8 cellular contexts compared by ENCODE assay signal in the genomic region with DNA sequence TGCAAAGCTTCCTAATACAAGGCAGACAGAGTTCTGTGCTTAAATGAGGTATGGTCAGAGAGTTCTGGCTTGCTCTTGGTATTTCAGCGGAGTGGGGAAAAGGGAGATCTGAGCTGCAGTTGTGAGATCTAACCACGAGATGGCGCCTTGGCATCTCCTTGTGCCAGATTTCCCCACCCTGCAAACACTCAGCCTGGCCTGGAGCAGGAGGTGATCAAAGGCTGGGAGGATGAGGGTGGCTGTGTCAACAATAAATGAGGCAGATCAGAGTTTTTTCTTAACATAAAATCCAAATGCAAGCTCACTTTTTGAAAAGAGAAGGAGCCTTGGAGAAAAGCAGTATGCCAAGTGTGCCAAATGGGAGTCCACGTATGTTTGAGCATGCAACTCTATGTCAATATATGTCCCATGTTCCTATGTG. TPM values are rescaled to one million over a fixed set of nuclear protein-coding genes. Genes with fewer than 3 reads are reported as not detected.
DNase-seq lines count a peak whose midpoint lies in the region; ATAC-seq, FAIRE-seq and TF ChIP-seq lines count a peak whose summit lies in the region.

No MANE protein-coding gene starts in this region.

- H3K4me3 ChIP-seq in CD8-positive, alpha-beta T cell (ENCODE audit: low read depth, low read length) = no peak overlapping the region
- H3K4me3 ChIP-seq in endothelial cell of umbilical vein (replicated peaks in 1 of 3; ENCODE audit: insufficient read depth in 1 of 3, low read depth in 1 of 3, low read length in 3 of 3) (no peak overlapping the region), stomach (no peak overlapping the region)

- H3K9me1 ChIP-seq in endothelial cell of umbilical vein (replicated peaks; ENCODE audit: control insufficient read depth, extremely low read depth, insufficient read depth, low read length) = no peaks in the 10 kb centered on the region

- no peak overlapping the region for H2AFZ ChIP-seq in endothelial cell of umbilical vein (ENCODE audit: low read depth, low read length)

- 14 to 21% (median 19%) methylated on average over 4 of the region's 4 CpGs for WGBS in stomach, 5 donors

- peak; percentile 39 to 81 (median 53) for DNase-seq in CD8-positive, alpha-beta T cell
- peak; percentile 40 to 57 for DNase-seq in NOMO-1 (lab: John Stamatoyannopoulos, UW; ENCODE audit: unreplicated experiment in 2 of 2)
- DNase-seq in activated CD8-positive, alpha-beta memory T cell treated with anti-CD3 and anti-CD28 coated beads, Interleukin-2, amount 10 ng/mL, durations not matched to agents 7 days and 5 days = peak; percentile 77
- peak; percentile 74 for DNase-seq in endothelial cell of umbilical vein (ENCODE audit: low read depth, low spot score)
- DNase-seq in middle frontal gyrus (ENCODE audit: extremely low spot score, low spot score) = peak; percentile 53
- peak; percentile 78 for DNase-seq in stomach

- peak; percentile 76 for ATAC-seq in CD8-positive, alpha-beta T cell
- peak; percentile 58 for ATAC-seq in HG03066 (IDR thresholded peaks at IDR 0.05; ENCODE audit: low read depth, unreplicated experiment)
- peak; percentile 69 for ATAC-seq in activated CD8-positive, alpha-beta memory T cell treated with anti-CD3 and anti-CD28 coated beads, Interleukin-2, amount 10 ng/mL, durations not matched to agents 7 days and 5 days
- ATAC-seq in HG03159 (IDR thresholded peaks at IDR 0.05; ENCODE audit: unreplicated experiment) = no peak

- intact Hi-C loops in CD8-positive, alpha-beta T cell (cut with DNase I, micrococcal nuclease) = loop anchor here (1.0 to 2.0 kb wide), 5 partner anchors 72 to 205 kb away; a partner anchor contains a TSS
- intact Hi-C loops in endothelial cell of umbilical vein (cut with micrococcal nuclease) (loop anchor here (1.0 kb wide), 3 partner anchors 146 to 205 kb away; no protein-coding TSS in a partner anchor), stomach (cut with DNase I; ENCODE audit: low total_unique reads) (loop anchor here (5.0 kb wide), 1 partner anchor 148 kb away; a partner anchor contains a TSS)

- H3K27ac Mint-ChIP-seq in CD8-positive, alpha-beta T cell = no peak overlapping the region
- H3K27ac Mint-ChIP-seq in activated CD8-positive, alpha-beta memory T cell treated with anti-CD3 and anti-CD28 coated beads, Interleukin-2, amount 10 ng/mL, durations not matched to agents 7 days and 5 days = no peak overlapping the region

- no peak overlapping the region for H3K4me3 Mint-ChIP-seq in CD8-positive, alpha-beta T cell
- H3K4me3 Mint-ChIP-seq in activated CD8-positive, alpha-beta memory T cell treated with anti-CD3 and anti-CD28 coated beads, Interleukin-2, amount 10 ng/mL, durations not matched to agents 7 days and 5 days = no peak overlapping the region

- H3K36me3 ChIP-seq in CD8-positive, alpha-beta T cell (ENCODE audit: insufficient read depth, low read length) = no peaks in the 10 kb centered on the region
- peaks cover 0 to 2% of the 10 kb centered on the region in 2 experiments for H3K36me3 ChIP-seq in endothelial cell of umbilical vein (ENCODE audit: control insufficient read depth in 2 of 2, extremely low read depth in 1 of 2, insufficient read depth in 2 of 2, low read length in 2 of 2)
- H3K36me3 ChIP-seq in stomach = peaks cover 4 to 30% (median 28%) of the 10 kb centered on the region in 4 donors

- no peaks in the 10 kb centered on the region for H3K79me2 ChIP-seq in endothelial cell of umbilical vein (ENCODE audit: control insufficient read depth, insufficient read depth, low read length)

- no peaks in the 10 kb centered on the region for H3K4me1 ChIP-seq in CD8-positive, alpha-beta T cell (ENCODE audit: insufficient read depth, low read length)
- H3K4me1 ChIP-seq in endothelial cell of umbilical vein (ENCODE audit: control insufficient read depth, extremely low read depth, insufficient read depth, low read length) (peaks cover 3% of the 10 kb centered on the region), stomach (peaks cover 10 to 23% (median 16%) of the 10 kb centered on the region in 4 donors)

- POLR2A ChIA-PET in CD8-positive, alpha-beta T cell (lab: Charles Lee) = interaction anchor here (0.6 to 1.2 kb wide), 4 partner anchors 9 to 201 kb away, joined by 3 to 5 read pairs (median 4); a partner anchor contains a TSS
- POLR2A ChIA-PET in endothelial cell of umbilical vein (lab: Charles Lee) = no interaction called here

- no peak overlapping the region for H3K4me2 ChIP-seq in endothelial cell of umbilical vein (ENCODE audit: insufficient read depth, low read length)

- TF ChIP-seq POLR2A in endothelial cell of umbilical vein (IDR thresholded peaks at IDR 0.05; ENCODE audit: low read depth, low read length) (no peak), stomach (IDR thresholded peaks at IDR 0.05) (no peak)

- H3K36me3 Mint-ChIP-seq in CD8-positive, alpha-beta T cell = peaks cover 14% of the 10 kb centered on the region
- H3K36me3 Mint-ChIP-seq in activated CD8-positive, alpha-beta memory T cell treated with anti-CD3 and anti-CD28 coated beads, Interleukin-2, amount 10 ng/mL, durations not matched to agents 7 days and 5 days = peaks cover 3% of the 10 kb centered on the region

- H3K9ac ChIP-seq in endothelial cell of umbilical vein (replicated peaks; ENCODE audit: extremely low read depth, insufficient read depth, low read length) = no peak overlapping the region

- no peaks in the 10 kb centered on the region for H3K9me3 ChIP-seq in CD8-positive, alpha-beta T cell (ENCODE audit: low read length)
- H3K9me3 ChIP-seq in endothelial cell of umbilical vein (replicated peaks; ENCODE audit: control insufficient read depth, insufficient read depth, low read length) (no peaks in the 10 kb centered on the region), stomach (no peaks in the 10 kb centered on the region)

- BruUV-seq in endothelial cell of umbilical vein (replicated peaks; lab: Mats Ljungman, UMichigan) = no TSS peak

- no peaks in the 10 kb centered on the region for H4K20me1 ChIP-seq in endothelial cell of umbilical vein (replicated peaks; ENCODE audit: control insufficient read depth, extremely low read depth, insufficient read depth, low read length)

- dilution Hi-C loops in endothelial cell of umbilical vein (cut with MboI; ENCODE audit: extremely low pct_ligation_motif_present, low sequenced_read_pairs) = no loop called here

- CTCF ChIA-PET in CD8-positive, alpha-beta T cell (lab: Charles Lee) = interaction anchor here (0.7 to 5.9 kb wide), 40 partner anchors 9 to 217 kb away, joined by 3 to 144 read pairs (median 5); a partner anchor contains a TSS
- CTCF ChIA-PET in activated CD8-positive, alpha-beta memory T cell treated with anti-CD3 and anti-CD28 coated beads, Interleukin-2, amount 10 ng/mL, durations not matched to agents 7 days and 5 days (lab: Charles Lee) = interaction anchor here (0.6 to 5.9 kb wide), 36 partner anchors 9 to 218 kb away, joined by 3 to 144 read pairs (median 4); a partner anchor contains a TSS
- CTCF ChIA-PET in endothelial cell of umbilical vein (lab: Charles Lee) = interaction anchor here (0.6 to 5.6 kb wide), 16 partner anchors 9 to 211 kb away, joined by 3 to 363 read pairs (median 10); a partner anchor contains a TSS

- peak; percentile 97 for FAIRE-seq in endothelial cell of umbilical vein (lab: Jason Lieb, UNC)

- TF ChIP-seq EP300 in stomach (IDR thresholded peaks at IDR 0.05) = no peak

- TF ChIP-seq CTCF in CD8-positive, alpha-beta T cell (IDR thresholded peaks at IDR 0.05) = peak; percentile 91
- peak; percentile 83 to 90 for TF ChIP-seq CTCF in endothelial cell of umbilical vein (IDR thresholded peaks at IDR 0.05; ENCODE audit: extremely low read depth in 1 of 2, insufficient read depth in 1 of 2, low read depth in 1 of 2, low read length in 2 of 2)
- peak in 5 of 7 experiments; percentile 78 to 93 (median 85) for TF ChIP-seq CTCF in stomach (IDR thresholded peaks at IDR 0.05)

- no peaks in the 10 kb centered on the region for H3K27me3 ChIP-seq in CD8-positive, alpha-beta T cell (ENCODE audit: insufficient read depth, low read length)
- H3K27me3 ChIP-seq in endothelial cell of umbilical vein (ENCODE audit: control insufficient read depth in 2 of 2, insufficient read depth in 2 of 2, low read length in 2 of 2) (peaks cover 22 to 30% of the 10 kb centered on the region in 2 experiments), stomach (peaks cover 0 to 48% (median 20%) of the 10 kb centered on the region in 3 donors)

- H3K9me3 Mint-ChIP-seq in CD8-positive, alpha-beta T cell = no peaks in the 10 kb centered on the region
- no peaks in the 10 kb centered on the region for H3K9me3 Mint-ChIP-seq in activated CD8-positive, alpha-beta memory T cell treated with anti-CD3 and anti-CD28 coated beads, Interleukin-2, amount 10 ng/mL, durations not matched to agents 7 days and 5 days (ENCODE audit: low read depth)

- H3K27me3 Mint-ChIP-seq in CD8-positive, alpha-beta T cell (ENCODE audit: low read depth) = no peaks in the 10 kb centered on the region
- peaks cover 22% of the 10 kb centered on the region for H3K27me3 Mint-ChIP-seq in activated CD8-positive, alpha-beta memory T cell treated with anti-CD3 and anti-CD28 coated beads, Interleukin-2, amount 10 ng/mL, durations not matched to agents 7 days and 5 days

- no peak overlapping the region for H3K27ac ChIP-seq in CD8-positive, alpha-beta T cell (ENCODE audit: low read depth, low read length)
- H3K27ac ChIP-seq in endothelial cell of umbilical vein (ENCODE audit: insufficient read depth, low read depth, low read length) (no peak overlapping the region), stomach (no peak overlapping the region)

- peaks cover 17% of the 10 kb centered on the region for H3K4me1 Mint-ChIP-seq in CD8-positive, alpha-beta T cell (ENCODE audit: low read depth)
- peaks cover 4% of the 10 kb centered on the region for H3K4me1 Mint-ChIP-seq in activated CD8-positive, alpha-beta memory T cell treated with anti-CD3 and anti-CD28 coated beads, Interleukin-2, amount 10 ng/mL, durations not matched to agents 7 days and 5 days

RNA-seq across cellular contexts. Expression of a gene that starts 4.1 kb away (rescaled TPM):
- 1 to 10 TPM; 2.2 to 2.6 TPM for total RNA-seq in CD8-positive, alpha-beta T cell
- total RNA-seq in activated CD8-positive, alpha-beta memory T cell treated with anti-CD3 and anti-CD28 coated beads, Interleukin-2, amount 10 ng/mL, durations not matched to agents 7 days and 5 days = 1 to 10 TPM in 1 of 2 experiments, under 1 TPM in 1; 0.68 to 1.0 TPM
- total RNA-seq in endothelial cell of umbilical vein (0.18 TPM in 1 of 2 replicates, not detected in the other), stomach (10 to 100 TPM in 1 of 5 donors, 1 to 10 TPM in 2, not detected in 2; 1.8 to 44.3 (median 7.0) TPM)
- polyA plus RNA-seq in endothelial cell of umbilical vein (0.06 TPM in 1 of 2 replicates, not detected in the other), stomach (1 to 10 TPM in 1 of 3 donors, under 1 TPM in 1, not detected in 1; 0.37 to 1.3 TPM)
- not detected in 2 replicates for polyA plus RNA-seq in endothelial cell of umbilical vein (2011; cell fraction: cytosol; rRNA removed)
- polyA plus RNA-seq in endothelial cell of umbilical vein (2011; cell fraction: nucleus; rRNA removed) = 0.18 and 0.36 TPM in 2 replicates
- polyA plus RNA-seq in endothelial cell of umbilical vein (2012) = 0.15 TPM in 1 of 2 replicates, not detected in the other
- not detected in 2 replicates for polyA minus RNA-seq in endothelial cell of umbilical vein
- not detected for polyA minus RNA-seq in endothelial cell of umbilical vein (2011; cell fraction: cytosol; rRNA and poly(A)+ RNA removed)
- not detected in 2 replicates for polyA minus RNA-seq in endothelial cell of umbilical vein (2011; cell fraction: nucleus; rRNA and poly(A)+ RNA removed)

RNA-seq across cellular contexts. Expression of a gene that starts 11.4 kb away (rescaled TPM):
- 10 to 100 TPM in 1 of 2 experiments, 1 to 10 TPM in 1; 9.1 to 10.3 TPM for total RNA-seq in CD8-positive, alpha-beta T cell
- 10 to 100 TPM; 20.1 to 31.7 TPM for total RNA-seq in activated CD8-positive, alpha-beta memory T cell treated with anti-CD3 and anti-CD28 coated beads, Interleukin-2, amount 10 ng/mL, durations not matched to agents 7 days and 5 days
- total RNA-seq in endothelial cell of umbilical vein = 22.0 and 22.3 TPM in 2 replicates
- 16.7 and 17.3 TPM in 2 replicates for polyA plus RNA-seq in endothelial cell of umbilical vein
- polyA plus RNA-seq in endothelial cell of umbilical vein (2011; cell fraction: cytosol; rRNA removed) = 12.0 and 15.3 TPM in 2 replicates
- polyA plus RNA-seq in endothelial cell of umbilical vein (2011; cell fraction: nucleus; rRNA removed) = 11.8 and 12.7 TPM in 2 replicates
- polyA plus RNA-seq in endothelial cell of umbilical vein (2012) = 13.5 and 13.9 TPM in 2 replicates
- polyA minus RNA-seq in endothelial cell of umbilical vein = 10.2 and 12.8 TPM in 2 replicates
- polyA minus RNA-seq in endothelial cell of umbilical vein (2011; cell fraction: cytosol; rRNA and poly(A)+ RNA removed) = 13.2 TPM
- polyA minus RNA-seq in endothelial cell of umbilical vein (2011; cell fraction: nucleus; rRNA and poly(A)+ RNA removed) = 7.0 and 12.0 TPM in 2 replicates
- 10 to 100 TPM in 4 of 5 donors, 1 to 10 TPM in 1; 7.0 to 92.9 (median 39.7) TPM for total RNA-seq in stomach
- polyA plus RNA-seq in stomach = 1 to 10 TPM; 5.3 to 10.0 (median 7.0) TPM

RNA-seq across cellular contexts. Expression of a gene that starts 11.8 kb away (rescaled TPM):
- total RNA-seq in CD8-positive, alpha-beta T cell = 10 to 100 TPM; 37.0 to 39.8 TPM
- total RNA-seq in activated CD8-positive, alpha-beta memory T cell treated with anti-CD3 and anti-CD28 coated beads, Interleukin-2, amount 10 ng/mL, durations not matched to agents 7 days and 5 days = 10 to 100 TPM; 36.0 to 45.7 TPM
- total RNA-seq in endothelial cell of umbilical vein = 43.4 and 45.3 TPM in 2 replicates
- 31.2 and 31.4 TPM in 2 replicates for polyA plus RNA-seq in endothelial cell of umbilical vein
- polyA plus RNA-seq in endothelial cell of umbilical vein (2011; cell fraction: cytosol; rRNA removed) = 31.8 and 34.4 TPM in 2 replicates
- polyA plus RNA-seq in endothelial cell of umbilical vein (2011; cell fraction: nucleus; rRNA removed) = 69.8 and 73.4 TPM in 2 replicates
- 27.3 and 27.8 TPM in 2 replicates for polyA plus RNA-seq in endothelial cell of umbilical vein (2012)
- 79.3 and 86.4 TPM in 2 replicates for polyA minus RNA-seq in endothelial cell of umbilical vein
- polyA minus RNA-seq in endothelial cell of umbilical vein (2011; cell fraction: cytosol; rRNA and poly(A)+ RNA removed) = 19.5 TPM
- polyA minus RNA-seq in endothelial cell of umbilical vein (2011; cell fraction: nucleus; rRNA and poly(A)+ RNA removed) = 57.3 and 92.4 TPM in 2 replicates
- total RNA-seq in stomach = 100 to 1,000 TPM in 2 of 5 donors, 10 to 100 TPM in 3; 26.3 to 146 (median 92.0) TPM
- 10 to 100 TPM; 13.1 to 14.9 (median 14.4) TPM for polyA plus RNA-seq in stomach
